Comparison of ENCODE assay signal across 1 cellular context in the genomic region with DNA sequence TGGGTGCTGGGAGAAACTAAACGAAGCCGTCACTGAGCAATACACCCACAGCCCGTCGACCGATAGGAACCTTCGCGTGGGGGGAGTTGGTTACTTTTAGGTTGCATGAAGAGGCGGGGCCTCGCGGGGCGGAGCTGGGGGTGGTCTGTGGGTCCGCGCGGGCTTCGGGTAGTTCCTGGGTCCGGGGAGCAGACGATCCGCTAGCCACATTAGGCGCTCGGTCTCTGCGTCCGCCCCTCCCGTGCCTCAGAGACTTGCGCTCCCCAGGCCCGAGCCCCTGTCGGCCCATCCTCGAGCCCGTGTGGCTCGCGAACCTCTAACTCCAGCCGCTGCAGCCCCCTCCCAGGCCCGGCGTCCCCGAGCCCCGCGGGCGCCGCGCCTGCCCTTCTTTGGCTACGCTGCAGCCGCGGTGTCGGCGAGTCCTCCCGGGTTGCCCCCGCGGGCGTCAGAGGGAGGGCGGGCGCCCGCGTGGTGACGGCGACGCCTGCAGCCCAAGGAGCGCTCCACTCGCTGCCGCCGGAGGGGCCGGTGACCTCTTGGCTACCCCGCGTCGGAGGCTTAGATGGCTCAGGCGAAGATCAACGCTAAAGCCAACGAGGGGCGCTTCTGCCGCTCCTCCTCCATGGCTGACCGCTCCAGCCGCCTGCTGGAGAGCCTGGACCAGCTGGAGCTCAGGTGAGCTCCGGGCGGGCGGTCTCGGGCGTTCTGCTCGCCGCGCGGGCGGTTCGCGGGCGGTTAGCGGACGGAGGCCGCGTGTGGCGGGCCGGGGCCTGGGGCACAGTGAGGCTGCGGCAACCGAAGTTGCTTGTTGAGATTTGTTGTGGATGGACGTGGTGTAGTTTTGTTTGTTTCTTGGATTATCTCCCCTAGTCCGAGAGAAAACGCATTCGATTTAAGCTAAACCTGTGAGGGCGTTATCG.
TF ChIP-seq lines count a peak whose summit lies in the region.

A gene (plus strand): TSS at position 191 of the 920 bp plus-strand sequence. CDS start 372 bp downstream, at position 563.

TF ChIP-seq in K562, 482 proteins besides CTCF, POLR2A, EP300 and RAD21 (continued from another document and continues in another):
- TF ChIP-seq, protein P1, sequence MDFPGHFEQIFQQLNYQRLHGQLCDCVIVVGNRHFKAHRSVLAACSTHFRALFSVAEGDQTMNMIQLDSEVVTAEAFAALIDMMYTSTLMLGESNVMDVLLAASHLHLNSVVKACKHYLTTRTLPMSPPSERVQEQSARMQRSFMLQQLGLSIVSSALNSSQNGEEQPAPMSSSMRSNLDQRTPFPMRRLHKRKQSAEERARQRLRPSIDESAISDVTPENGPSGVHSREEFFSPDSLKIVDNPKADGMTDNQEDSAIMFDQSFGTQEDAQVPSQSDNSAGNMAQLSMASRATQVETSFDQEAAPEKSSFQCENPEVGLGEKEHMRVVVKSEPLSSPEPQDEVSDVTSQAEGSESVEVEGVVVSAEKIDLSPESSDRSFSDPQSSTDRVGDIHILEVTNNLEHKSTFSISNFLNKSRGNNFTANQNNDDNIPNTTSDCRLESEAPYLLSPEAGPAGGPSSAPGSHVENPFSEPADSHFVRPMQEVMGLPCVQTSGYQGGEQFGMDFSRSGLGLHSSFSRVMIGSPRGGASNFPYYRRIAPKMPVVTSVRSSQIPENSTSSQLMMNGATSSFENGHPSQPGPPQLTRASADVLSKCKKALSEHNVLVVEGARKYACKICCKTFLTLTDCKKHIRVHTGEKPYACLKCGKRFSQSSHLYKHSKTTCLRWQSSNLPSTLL (IDR thresholded peaks at IDR 0.05) = no peak
- TF ChIP-seq ZNF780A (CRISPR knock-in tag; IDR thresholded peaks at IDR 0.05) (no peak), ZNF174 (CRISPR knock-in tag; IDR thresholded peaks at IDR 0.05) (no peak), NBN (IDR thresholded peaks at IDR 0.05; ENCODE audit: low read depth) (no peak; the same call in 1 of the 2 replicates), WHSC1 (IDR thresholded peaks at IDR 0.05; ENCODE audit: low read length) (no peak), PHB2 (IDR thresholded peaks at IDR 0.05; ENCODE audit: low read depth) (no peak), ARNT (IDR thresholded peaks at IDR 0.05) (no peak), CREB1 (IDR thresholded peaks at IDR 0.05) (peak; percentile 79), CREB1 (CRISPR knock-in tag; IDR thresholded peaks at IDR 0.05) (peak; percentile 80), TAF15 (IDR thresholded peaks at IDR 0.05; ENCODE audit: low read depth, low read length) (no peak), EZH2 (IDR thresholded peaks at IDR 0.05; ENCODE audit: borderline replicate concordance, low read depth, low read length) (no peak), CBX8 (IDR thresholded peaks at IDR 0.05; ENCODE audit: borderline replicate concordance, extremely low read depth, low read depth, low read length, poor library complexity, severe bottlenecking) (no peak), KDM2B (CRISPR knock-in tag; IDR thresholded peaks at IDR 0.05) (no peak), SMAD1 (IDR thresholded peaks at IDR 0.05; ENCODE audit: low read depth, low read length, partially characterized antibody) (peak; percentile 27), KDM1A (IDR thresholded peaks at IDR 0.05) (no peak), SPI1 (IDR thresholded peaks at IDR 0.05; ENCODE audit: borderline replicate concordance, low read depth, low read length) (no peak), GTF2F1 (IDR thresholded peaks at IDR 0.05; ENCODE audit: low read depth, low read length) (peak; percentile 62), EHMT2 (IDR thresholded peaks at IDR 0.05) (no peak), CTBP1 (IDR thresholded peaks at IDR 0.05; ENCODE audit: borderline replicate concordance) (peak; percentile 80), RFX5 (IDR thresholded peaks at IDR 0.05; ENCODE audit: low read depth, low read length) (no peak), NFE2L1 (tag; IDR thresholded peaks at IDR 0.05; ENCODE audit: borderline replicate concordance, low read depth) (no peak), NCOA4 (IDR thresholded peaks at IDR 0.05; ENCODE audit: partially characterized antibody) (no peak), ZNF121 (CRISPR knock-in tag; conservative IDR thresholded peaks at IDR 0.05) (no peak), MIER1 (IDR thresholded peaks at IDR 0.05; ENCODE audit: low read depth) (no peak), PRPF4 (IDR thresholded peaks at IDR 0.05; ENCODE audit: insufficient read depth, low read depth, low read length, poor library complexity, severe bottlenecking) (no peak), HMG20A (CRISPR knock-in tag; conservative IDR thresholded peaks at IDR 0.05) (no peak)
- TF ChIP-seq, protein P2, sequence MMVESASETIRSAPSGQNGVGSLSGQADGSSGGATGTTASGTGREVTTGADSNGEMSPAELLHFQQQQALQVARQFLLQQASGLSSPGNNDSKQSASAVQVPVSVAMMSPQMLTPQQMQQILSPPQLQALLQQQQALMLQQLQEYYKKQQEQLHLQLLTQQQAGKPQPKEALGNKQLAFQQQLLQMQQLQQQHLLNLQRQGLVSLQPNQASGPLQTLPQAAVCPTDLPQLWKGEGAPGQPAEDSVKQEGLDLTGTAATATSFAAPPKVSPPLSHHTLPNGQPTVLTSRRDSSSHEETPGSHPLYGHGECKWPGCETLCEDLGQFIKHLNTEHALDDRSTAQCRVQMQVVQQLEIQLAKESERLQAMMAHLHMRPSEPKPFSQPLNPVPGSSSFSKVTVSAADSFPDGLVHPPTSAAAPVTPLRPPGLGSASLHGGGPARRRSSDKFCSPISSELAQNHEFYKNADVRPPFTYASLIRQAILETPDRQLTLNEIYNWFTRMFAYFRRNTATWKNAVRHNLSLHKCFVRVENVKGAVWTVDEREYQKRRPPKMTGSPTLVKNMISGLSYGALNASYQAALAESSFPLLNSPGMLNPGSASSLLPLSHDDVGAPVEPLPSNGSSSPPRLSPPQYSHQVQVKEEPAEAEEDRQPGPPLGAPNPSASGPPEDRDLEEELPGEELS (CRISPR knock-in tag; IDR thresholded peaks at IDR 0.05; ENCODE audit: borderline replicate concordance) = no peak
- TF ChIP-seq, protein P3, sequence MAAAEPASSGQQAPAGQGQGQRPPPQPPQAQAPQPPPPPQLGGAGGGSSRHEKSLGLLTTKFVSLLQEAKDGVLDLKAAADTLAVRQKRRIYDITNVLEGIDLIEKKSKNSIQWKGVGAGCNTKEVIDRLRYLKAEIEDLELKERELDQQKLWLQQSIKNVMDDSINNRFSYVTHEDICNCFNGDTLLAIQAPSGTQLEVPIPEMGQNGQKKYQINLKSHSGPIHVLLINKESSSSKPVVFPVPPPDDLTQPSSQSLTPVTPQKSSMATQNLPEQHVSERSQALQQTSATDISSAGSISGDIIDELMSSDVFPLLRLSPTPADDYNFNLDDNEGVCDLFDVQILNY (CRISPR knock-in tag; IDR thresholded peaks at IDR 0.05) = no peak; the same call in 1 of the 2 replicates
- TF ChIP-seq, protein P4, sequence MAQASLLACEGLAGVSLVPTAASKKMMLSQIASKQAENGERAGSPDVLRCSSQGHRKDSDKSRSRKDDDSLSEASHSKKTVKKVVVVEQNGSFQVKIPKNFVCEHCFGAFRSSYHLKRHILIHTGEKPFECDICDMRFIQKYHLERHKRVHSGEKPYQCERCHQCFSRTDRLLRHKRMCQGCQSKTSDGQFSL (CRISPR knock-in tag; IDR thresholded peaks at IDR 0.05) = peak; percentile 86
- TF ChIP-seq, protein P4 (tag; IDR thresholded peaks at IDR 0.05) = no peak; a peak in 1 of 4 replicates
- TF ChIP-seq, protein P5, sequence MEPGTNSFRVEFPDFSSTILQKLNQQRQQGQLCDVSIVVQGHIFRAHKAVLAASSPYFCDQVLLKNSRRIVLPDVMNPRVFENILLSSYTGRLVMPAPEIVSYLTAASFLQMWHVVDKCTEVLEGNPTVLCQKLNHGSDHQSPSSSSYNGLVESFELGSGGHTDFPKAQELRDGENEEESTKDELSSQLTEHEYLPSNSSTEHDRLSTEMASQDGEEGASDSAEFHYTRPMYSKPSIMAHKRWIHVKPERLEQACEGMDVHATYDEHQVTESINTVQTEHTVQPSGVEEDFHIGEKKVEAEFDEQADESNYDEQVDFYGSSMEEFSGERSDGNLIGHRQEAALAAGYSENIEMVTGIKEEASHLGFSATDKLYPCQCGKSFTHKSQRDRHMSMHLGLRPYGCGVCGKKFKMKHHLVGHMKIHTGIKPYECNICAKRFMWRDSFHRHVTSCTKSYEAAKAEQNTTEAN (CRISPR knock-in tag; IDR thresholded peaks at IDR 0.05) = no peak
- TF ChIP-seq, protein P6, sequence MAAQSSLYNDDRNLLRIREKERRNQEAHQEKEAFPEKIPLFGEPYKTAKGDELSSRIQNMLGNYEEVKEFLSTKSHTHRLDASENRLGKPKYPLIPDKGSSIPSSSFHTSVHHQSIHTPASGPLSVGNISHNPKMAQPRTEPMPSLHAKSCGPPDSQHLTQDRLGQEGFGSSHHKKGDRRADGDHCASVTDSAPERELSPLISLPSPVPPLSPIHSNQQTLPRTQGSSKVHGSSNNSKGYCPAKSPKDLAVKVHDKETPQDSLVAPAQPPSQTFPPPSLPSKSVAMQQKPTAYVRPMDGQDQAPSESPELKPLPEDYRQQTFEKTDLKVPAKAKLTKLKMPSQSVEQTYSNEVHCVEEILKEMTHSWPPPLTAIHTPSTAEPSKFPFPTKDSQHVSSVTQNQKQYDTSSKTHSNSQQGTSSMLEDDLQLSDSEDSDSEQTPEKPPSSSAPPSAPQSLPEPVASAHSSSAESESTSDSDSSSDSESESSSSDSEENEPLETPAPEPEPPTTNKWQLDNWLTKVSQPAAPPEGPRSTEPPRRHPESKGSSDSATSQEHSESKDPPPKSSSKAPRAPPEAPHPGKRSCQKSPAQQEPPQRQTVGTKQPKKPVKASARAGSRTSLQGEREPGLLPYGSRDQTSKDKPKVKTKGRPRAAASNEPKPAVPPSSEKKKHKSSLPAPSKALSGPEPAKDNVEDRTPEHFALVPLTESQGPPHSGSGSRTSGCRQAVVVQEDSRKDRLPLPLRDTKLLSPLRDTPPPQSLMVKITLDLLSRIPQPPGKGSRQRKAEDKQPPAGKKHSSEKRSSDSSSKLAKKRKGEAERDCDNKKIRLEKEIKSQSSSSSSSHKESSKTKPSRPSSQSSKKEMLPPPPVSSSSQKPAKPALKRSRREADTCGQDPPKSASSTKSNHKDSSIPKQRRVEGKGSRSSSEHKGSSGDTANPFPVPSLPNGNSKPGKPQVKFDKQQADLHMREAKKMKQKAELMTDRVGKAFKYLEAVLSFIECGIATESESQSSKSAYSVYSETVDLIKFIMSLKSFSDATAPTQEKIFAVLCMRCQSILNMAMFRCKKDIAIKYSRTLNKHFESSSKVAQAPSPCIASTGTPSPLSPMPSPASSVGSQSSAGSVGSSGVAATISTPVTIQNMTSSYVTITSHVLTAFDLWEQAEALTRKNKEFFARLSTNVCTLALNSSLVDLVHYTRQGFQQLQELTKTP (IDR thresholded peaks at IDR 0.05; ENCODE audit: low read depth in 1 of 2, partially characterized antibody in 2 of 2) = no peak
- TF ChIP-seq, protein P7, sequence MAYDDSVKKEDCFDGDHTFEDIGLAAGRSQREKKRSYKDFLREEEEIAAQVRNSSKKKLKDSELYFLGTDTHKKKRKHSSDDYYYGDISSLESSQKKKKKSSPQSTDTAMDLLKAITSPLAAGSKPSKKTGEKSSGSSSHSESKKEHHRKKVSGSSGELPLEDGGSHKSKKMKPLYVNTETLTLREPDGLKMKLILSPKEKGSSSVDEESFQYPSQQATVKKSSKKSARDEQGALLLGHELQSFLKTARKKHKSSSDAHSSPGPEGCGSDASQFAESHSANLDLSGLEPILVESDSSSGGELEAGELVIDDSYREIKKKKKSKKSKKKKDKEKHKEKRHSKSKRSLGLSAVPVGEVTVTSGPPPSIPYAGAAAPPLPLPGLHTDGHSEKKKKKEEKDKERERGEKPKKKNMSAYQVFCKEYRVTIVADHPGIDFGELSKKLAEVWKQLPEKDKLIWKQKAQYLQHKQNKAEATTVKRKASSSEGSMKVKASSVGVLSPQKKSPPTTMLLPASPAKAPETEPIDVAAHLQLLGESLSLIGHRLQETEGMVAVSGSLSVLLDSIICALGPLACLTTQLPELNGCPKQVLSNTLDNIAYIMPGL (CRISPR knock-in tag; IDR thresholded peaks at IDR 0.05) = peak; percentile 86; the same call in 1 of the 2 replicates
- TF ChIP-seq, protein P8, sequence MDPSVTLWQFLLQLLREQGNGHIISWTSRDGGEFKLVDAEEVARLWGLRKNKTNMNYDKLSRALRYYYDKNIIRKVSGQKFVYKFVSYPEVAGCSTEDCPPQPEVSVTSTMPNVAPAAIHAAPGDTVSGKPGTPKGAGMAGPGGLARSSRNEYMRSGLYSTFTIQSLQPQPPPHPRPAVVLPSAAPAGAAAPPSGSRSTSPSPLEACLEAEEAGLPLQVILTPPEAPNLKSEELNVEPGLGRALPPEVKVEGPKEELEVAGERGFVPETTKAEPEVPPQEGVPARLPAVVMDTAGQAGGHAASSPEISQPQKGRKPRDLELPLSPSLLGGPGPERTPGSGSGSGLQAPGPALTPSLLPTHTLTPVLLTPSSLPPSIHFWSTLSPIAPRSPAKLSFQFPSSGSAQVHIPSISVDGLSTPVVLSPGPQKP (CRISPR knock-in tag; IDR thresholded peaks at IDR 0.05) = no peak
- TF ChIP-seq, protein P9, sequence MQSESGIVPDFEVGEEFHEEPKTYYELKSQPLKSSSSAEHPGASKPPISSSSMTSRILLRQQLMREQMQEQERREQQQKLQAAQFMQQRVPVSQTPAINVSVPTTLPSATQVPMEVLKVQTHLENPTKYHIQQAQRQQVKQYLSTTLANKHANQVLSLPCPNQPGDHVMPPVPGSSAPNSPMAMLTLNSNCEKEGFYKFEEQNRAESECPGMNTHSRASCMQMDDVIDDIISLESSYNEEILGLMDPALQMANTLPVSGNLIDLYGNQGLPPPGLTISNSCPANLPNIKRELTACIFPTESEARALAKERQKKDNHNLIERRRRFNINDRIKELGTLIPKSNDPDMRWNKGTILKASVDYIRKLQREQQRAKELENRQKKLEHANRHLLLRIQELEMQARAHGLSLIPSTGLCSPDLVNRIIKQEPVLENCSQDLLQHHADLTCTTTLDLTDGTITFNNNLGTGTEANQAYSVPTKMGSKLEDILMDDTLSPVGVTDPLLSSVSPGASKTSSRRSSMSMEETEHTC (IDR thresholded peaks at IDR 0.05) = no peak
- TF ChIP-seq, protein P10, sequence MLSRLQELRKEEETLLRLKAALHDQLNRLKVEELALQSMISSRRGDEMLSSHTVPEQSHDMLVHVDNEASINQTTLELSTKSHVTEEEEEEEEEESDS (CRISPR knock-in tag; IDR thresholded peaks at IDR 0.05) = no peak
- TF ChIP-seq, protein P11, sequence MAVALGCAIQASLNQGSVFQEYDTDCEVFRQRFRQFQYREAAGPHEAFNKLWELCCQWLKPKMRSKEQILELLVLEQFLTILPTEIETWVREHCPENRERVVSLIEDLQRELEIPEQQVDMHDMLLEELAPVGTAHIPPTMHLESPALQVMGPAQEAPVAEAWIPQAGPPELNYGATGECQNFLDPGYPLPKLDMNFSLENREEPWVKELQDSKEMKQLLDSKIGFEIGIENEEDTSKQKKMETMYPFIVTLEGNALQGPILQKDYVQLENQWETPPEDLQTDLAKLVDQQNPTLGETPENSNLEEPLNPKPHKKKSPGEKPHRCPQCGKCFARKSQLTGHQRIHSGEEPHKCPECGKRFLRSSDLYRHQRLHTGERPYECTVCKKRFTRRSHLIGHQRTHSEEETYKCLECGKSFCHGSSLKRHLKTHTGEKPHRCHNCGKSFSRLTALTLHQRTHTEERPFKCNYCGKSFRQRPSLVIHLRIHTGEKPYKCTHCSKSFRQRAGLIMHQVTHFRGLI (CRISPR knock-in tag; IDR thresholded peaks at IDR 0.05) = no peak
